Comparison of ENCODE assay signal across 15 cellular contexts in genomic region chr7:39749177-39749576, GRCh38.
DNase-seq lines count a peak whose midpoint lies in the region; ATAC-seq, FAIRE-seq and TF ChIP-seq lines count a peak whose summit lies in the region.
"Had no signal": no experiment of that assay in that cellular context is flagged by ENCODE, and none has a peak within 500 bp of the region (broad histone marks: within the 10 kb centered on the region; RNA-seq: fewer than 3 reads in every experiment).

No MANE protein-coding gene starts in this region.

- H2BK5ac ChIP-seq in IMR-90 (ENCODE audit: low read depth, low read length, poor library complexity, severe bottlenecking): no peak overlapping the region

- H3K9me1 ChIP-seq in IMR-90 (ENCODE audit: insufficient read depth, low read length) (peaks cover 14% of the 10 kb centered on the region), K562 (ENCODE audit: control insufficient read depth, insufficient read depth, low read length) (no peaks in the 10 kb centered on the region)

- H3K4me3 ChIP-seq in IMR-90 (ENCODE audit: insufficient read depth, low read depth, low read length): no peak overlapping the region
- H3K4me3 ChIP-seq in K562: no peak overlapping the region

- H3K4me1 ChIP-seq in IMR-90 (ENCODE audit: control insufficient read depth, insufficient read depth, low read length): peaks cover 11% of the 10 kb centered on the region
- H3K4me1 ChIP-seq in K562 (replicated peaks in 1 of 2; ENCODE audit: control insufficient read depth in 2 of 2, insufficient read depth in 2 of 2, low read length in 2 of 2): peaks cover 0 to 6% of the 10 kb centered on the region in 2 experiments; a peak in 1 of 5 replicates

- no peak overlapping the region for H3K56ac ChIP-seq in IMR-90 (ENCODE audit: extremely low read depth, insufficient read depth, low read length)

- no peak overlapping the region for H2BK15ac ChIP-seq in IMR-90 (ENCODE audit: low read depth, low read length)

- BruUV-seq in IMR-90 (replicated peaks; lab: Mats Ljungman, UMichigan) (no TSS peak), K562 (replicated peaks; lab: Mats Ljungman, UMichigan) (no TSS peak)

- no peak for TF ChIP-seq CTCF in IMR-90 (conservative IDR thresholded peaks at IDR 0.05; ENCODE audit: low read depth, low read length)
- no peak for TF ChIP-seq CTCF in K562 (IDR thresholded peaks at IDR 0.05 in 2 of 3, conservative IDR thresholded peaks at IDR 0.05 in 1 of 3; ENCODE audit: insufficient read depth in 2 of 3, low read depth in 1 of 3, low read length in 3 of 3)

- H3K9me3 ChIP-seq in IMR-90 (ENCODE audit: control insufficient read depth, insufficient read depth, low read length) (no peaks in the 10 kb centered on the region), K562 (replicated peaks; ENCODE audit: control insufficient read depth, insufficient read depth, low read depth, low read length) (no peaks in the 10 kb centered on the region; the same call in 1 of the 2 replicates)

- no peak for FAIRE-seq in K562 (lab: Jason Lieb, UNC)
- FAIRE-seq: GM12891 had no signal

- CTCF ChIA-PET in IMR-90 (lab: Yijun Ruan, JAX): interaction anchor here (7.3 kb wide), 1 partner anchor 169 kb away, joined by 90 read pairs; no protein-coding TSS in a partner anchor
- CTCF ChIA-PET in K562 (lab: Yijun Ruan, JAX; ENCODE audit: low intra/inter-chr PET ratio): interaction anchor here (0.6 to 1.7 kb wide), 2 partner anchors 138 to 168 kb away, joined by 4 read pairs; no protein-coding TSS in a partner anchor

- no peaks in the 10 kb centered on the region for H3K27me3 Mint-ChIP-seq in activated naive CD8-positive, alpha-beta T cell treated with anti-CD3 and anti-CD28 coated beads for 36 hours
- H3K27me3 Mint-ChIP-seq: central memory CD8-positive, alpha-beta T cell had no signal

- H4K20me1 ChIP-seq in IMR-90 (ENCODE audit: insufficient read depth, low read length) (no peaks in the 10 kb centered on the region; the same call in 1 of the 2 replicates), K562 (replicated peaks; ENCODE audit: control insufficient read depth, insufficient read depth, low read length) (no peaks in the 10 kb centered on the region)

- ATAC-seq in IMR-90 (ENCODE audit: low read depth) (peak; percentile 70), K562 (no peak)

- H3K79me1 ChIP-seq in IMR-90 (ENCODE audit: low read depth in 1 of 2, low read length in 2 of 2): peaks cover 9 to 53% of the 10 kb centered on the region in 2 experiments; a peak in 2 of 4 replicates

- no peak overlapping the region for H3K27ac Mint-ChIP-seq in activated naive CD8-positive, alpha-beta T cell treated with anti-CD3 and anti-CD28 coated beads for 36 hours

- intact Hi-C loops in IMR-90 (cut with micrococcal nuclease) (loop anchor here (5.0 kb wide), 1 partner anchor 303 kb away; no protein-coding TSS in a partner anchor), K562 (cut with micrococcal nuclease) (no loop called here)

- H3K79me2 ChIP-seq in K562 (ENCODE audit: control insufficient read depth, insufficient read depth, low read length): no peaks in the 10 kb centered on the region

- no peak overlapping the region for H2AK5ac ChIP-seq in IMR-90 (ENCODE audit: low read depth, low read length)

- TF ChIP-seq RAD21 in IMR-90 (IDR thresholded peaks at IDR 0.05; ENCODE audit: low read length): no peak
- TF ChIP-seq RAD21 in K562 (CRISPR knock-in tag; conservative IDR thresholded peaks at IDR 0.05 in 1 of 2, IDR thresholded peaks at IDR 0.05 in 1 of 2): no peak

- TF ChIP-seq EP300 in K562 (IDR thresholded peaks at IDR 0.05; ENCODE audit: low read length): no peak

- H4K5ac ChIP-seq in IMR-90 (ENCODE audit: low read depth, low read length): no peak overlapping the region

- H3K4me3 Mint-ChIP-seq in activated naive CD8-positive, alpha-beta T cell treated with anti-CD3 and anti-CD28 coated beads for 36 hours: no peak overlapping the region
- H3K4me3 Mint-ChIP-seq: central memory CD8-positive, alpha-beta T cell had no signal

- no peak overlapping the region for H3K18ac ChIP-seq in IMR-90 (ENCODE audit: low read depth, low read length)

- no CpG with 5 or more reads among the region's 1 CpG for WGBS in IMR-90 (ENCODE audit: extremely low coverage in 2 of 2, insufficient read length in 1 of 2), 2 experiments
- 11% methylated on average over 1 of the region's 1 CpG for WGBS in K562 (ENCODE audit: insufficient coverage, low coverage, missing lambda C conversion rate)

- no peak overlapping the region for H3K14ac ChIP-seq in IMR-90 (replicated peaks; ENCODE audit: low read depth, low read length)

- dilution Hi-C loops in IMR-90 (cut with HindIII; ENCODE audit: low sequenced_read_pairs, unreplicated experiment): no loop called here

- no peaks in the 10 kb centered on the region for H3K9me3 Mint-ChIP-seq in activated naive CD8-positive, alpha-beta T cell treated with anti-CD3 and anti-CD28 coated beads for 36 hours
- H3K9me3 Mint-ChIP-seq: central memory CD8-positive, alpha-beta T cell had no signal

- peaks cover 19% of the 10 kb centered on the region for H3K36me3 Mint-ChIP-seq in activated naive CD8-positive, alpha-beta T cell treated with anti-CD3 and anti-CD28 coated beads for 36 hours

- DNase-seq in EL (peak; percentile 75), IMR-90 (peak; percentile 88), K562 (ENCODE audit: extremely low read depth in 1 of 4, low spot score in 3 of 4) (no peak), kidney tubule cell (ENCODE audit: low spot score) (peak; percentile 43), HPDE6-E6E7 (ENCODE audit: extremely low spot score) (no peak), 8988T (no peak), HUDEP-2 (lab: John Stamatoyannopoulos, UW; ENCODE audit: unreplicated experiment in 76 of 76) (no peak)
- DNase-seq in activated naive CD8-positive, alpha-beta T cell treated with anti-CD3 and anti-CD28 coated beads for 36 hours: no peak
- DNase-seq: activated naive CD4-positive, alpha-beta T cell; DMS79 treated with DMSO at 0.1 percent for 48 hours; posterior cingulate gyrus; stimulated activated CD4-positive, alpha-beta T cell treated with anti-CD3 and anti-CD28 coated beads, Interleukin-15, amount 100 ng/mL, for 24 hours had no signal

- H3K4me2 ChIP-seq in IMR-90 (ENCODE audit: low read depth, low read length): 0 out of 2 replicates have a peak overlapping the region, but pooled peaks have one; percentile 1
- H3K4me2 ChIP-seq in K562 (ENCODE audit: insufficient read depth, low read length): no peak overlapping the region

- H3K27ac ChIP-seq in IMR-90 (ENCODE audit: insufficient read depth, low read length) (no peak overlapping the region), K562 (ENCODE audit: extremely low read depth, low read depth, low read length) (no peak overlapping the region)
- H3K27ac ChIP-seq: epithelial cell of prostate had no signal

- peaks cover 14% of the 10 kb centered on the region for H3K4me1 Mint-ChIP-seq in activated naive CD8-positive, alpha-beta T cell treated with anti-CD3 and anti-CD28 coated beads for 36 hours

- TF ChIP-seq POLR2A in IMR-90 (IDR thresholded peaks at IDR 0.05; ENCODE audit: low read depth, low read length) (no peak), K562 (conservative IDR thresholded peaks at IDR 0.05) (no peak)

- no peak overlapping the region for H2BK120ac ChIP-seq in IMR-90 (ENCODE audit: low read depth, low read length)

- H3K9ac ChIP-seq in IMR-90 (ENCODE audit: low read depth, low read length) (no peak overlapping the region), K562 (ENCODE audit: insufficient read depth in 1 of 2, low read depth in 2 of 2, low read length in 2 of 2) (no peak overlapping the region)

- no peak overlapping the region for H3K23ac ChIP-seq in IMR-90 (ENCODE audit: low read depth, low read length)

- no peak overlapping the region for H4K8ac ChIP-seq in IMR-90 (ENCODE audit: low read depth in 2 of 2, low read length in 2 of 2)

- no peak overlapping the region for H4K91ac ChIP-seq in IMR-90 (ENCODE audit: insufficient read depth, low read depth, low read length)

- no peaks in the 10 kb centered on the region for H3K36me3 ChIP-seq in IMR-90 (ENCODE audit: control insufficient read depth, insufficient read depth, low read length)
- H3K36me3 ChIP-seq in K562 (ENCODE audit: control insufficient read depth, insufficient read depth, low read length): no peaks in the 10 kb centered on the region

- H3K27me3 ChIP-seq in IMR-90 (ENCODE audit: control insufficient read depth, insufficient read depth, low read length) (no peaks in the 10 kb centered on the region), K562 (ENCODE audit: control insufficient read depth in 2 of 2, insufficient read depth in 2 of 2, low read length in 2 of 2) (peaks cover 0 to 4% of the 10 kb centered on the region in 2 experiments; a peak in 1 of 5 replicates)

- H2AK9ac ChIP-seq in IMR-90 (replicated peaks; ENCODE audit: low read depth, low read length, poor library complexity): no peak overlapping the region

- peak overlapping the region; percentile 56; the same call in 1 of the 2 replicates for H2BK20ac ChIP-seq in IMR-90 (ENCODE audit: low read depth, low read length)

- in situ Hi-C loops in IMR-90 (cut with MboI; ENCODE audit: low sequenced_read_pairs): loop anchor here (5.0 to 25.0 kb wide), 2 partner anchors 167 to 912 kb away; no protein-coding TSS in a partner anchor
- in situ Hi-C loops in K562 (cut with MboI): no loop called here

- H2AFZ ChIP-seq in IMR-90 (replicated peaks; ENCODE audit: low read length, poor library complexity) (no peak overlapping the region), K562 (ENCODE audit: low read depth, low read length) (no peak overlapping the region)

- POLR2A ChIA-PET in IMR-90 (lab: Charles Lee; ENCODE audit: unreplicated experiment) (interaction anchor here (0.5 kb wide), 1 partner anchor 215 kb away, joined by 5 read pairs; no protein-coding TSS in a partner anchor), K562 (lab: Yijun Ruan, JAX) (interaction anchor here (0.9 kb wide), 1 partner anchor 124 kb away, joined by 3 read pairs; no protein-coding TSS in a partner anchor)

- H3K4ac ChIP-seq in IMR-90 (ENCODE audit: low read depth, low read length): no peak overlapping the region

TF ChIP-seq in IMR-90, 13 proteins besides CTCF, POLR2A, EP300 and RAD21 (continues in another document):
- TF ChIP-seq FOS (IDR thresholded peaks at IDR 0.05; ENCODE audit: low read depth, low read length): peak; percentile 86

TF ChIP-seq in K562, 482 proteins besides CTCF, POLR2A, EP300 and RAD21 (continues in another document):
- TF ChIP-seq ZNF324 (CRISPR knock-in tag; IDR thresholded peaks at IDR 0.05): no peak
- TF ChIP-seq ZBTB1 (CRISPR knock-in tag; IDR thresholded peaks at IDR 0.05; ENCODE audit: borderline replicate concordance, low read depth): no peak
- TF ChIP-seq ATF7 (IDR thresholded peaks at IDR 0.05): peak; percentile 39; the same call in 1 of the 2 replicates

Comparison
In these comparisons a context has a peak if more than half of its experiments do, and no peak if none do; other contexts are left out.
1. DNase-seq: peak in EL (single experiment), IMR-90 (single experiment) and kidney tubule cell (single experiment); none in K562 (0 of 4), HPDE6-E6E7 (single experiment), 8988T (single experiment), HUDEP-2 (0 of 76) and activated naive CD8-positive, alpha-beta T cell treated with anti-CD3 and anti-CD28 coated beads for 36 hours (single experiment).